In the genomic region with DNA sequence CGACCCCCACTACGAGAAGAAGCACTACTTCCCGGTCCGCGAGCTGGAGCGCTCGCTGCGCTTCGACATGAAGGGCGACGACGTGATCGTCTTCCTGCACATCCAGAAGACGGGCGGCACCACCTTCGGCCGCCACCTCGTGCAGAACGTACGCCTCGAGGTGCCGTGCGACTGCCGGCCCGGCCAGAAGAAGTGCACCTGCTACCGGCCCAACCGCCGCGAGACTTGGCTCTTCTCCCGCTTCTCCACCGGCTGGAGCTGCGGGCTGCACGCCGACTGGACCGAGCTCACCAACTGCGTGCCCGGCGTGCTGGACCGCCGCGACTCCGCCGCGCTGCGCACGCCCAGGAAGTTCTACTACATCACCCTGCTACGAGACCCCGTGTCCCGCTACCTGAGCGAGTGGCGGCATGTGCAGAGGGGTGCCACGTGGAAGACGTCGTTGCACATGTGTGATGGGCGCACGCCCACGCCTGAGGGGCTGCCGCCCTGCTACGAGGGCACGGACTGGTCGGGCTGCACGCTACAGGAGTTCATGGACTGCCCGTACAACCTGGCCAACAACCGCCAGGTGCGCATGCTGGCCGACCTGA, we compare ENCODE assay signal across 8 cellular contexts. TPM values are rescaled to one million over a fixed set of nuclear protein-coding genes. Genes with fewer than 3 reads are reported as not detected.
DNase-seq lines count a peak whose midpoint lies in the region; ATAC-seq, FAIRE-seq and TF ChIP-seq lines count a peak whose summit lies in the region.
"Not testable (repeated sequence)": the region's sequence is repeated elsewhere in the genome, so short reads cannot be mapped to it uniquely, and the experiment has no call there.

No MANE protein-coding gene starts in this region.

- not testable (repeated sequence) for H3K4me1 ChIP-seq in A549; RWPE2 (ENCODE audit: insufficient read depth, poor library complexity, severe bottlenecking); astrocyte (ENCODE audit: insufficient read depth, low read length)

- not testable (repeated sequence) for H3K36me3 ChIP-seq in GM06990 (ENCODE audit: control insufficient read depth, insufficient read depth, low read length); RWPE2 (ENCODE audit: low read depth); astrocyte (ENCODE audit: insufficient read depth, low read length)

- H3K4me1 Mint-ChIP-seq in astrocyte (ENCODE audit: low read depth, unreplicated experiment); natural killer cell treated with Interleukin-12 subunit alpha and Interleukin-12 subunit beta and Interleukin-15 and Interleukin-18, amount 100 ng/mL, for 72 hours (ENCODE audit: low read depth in 2 of 2): not testable (repeated sequence)

- not testable (repeated sequence) for TF ChIP-seq EP300 in A549 (IDR thresholded peaks at IDR 0.05)

- not testable (repeated sequence) for H3K4me3 Mint-ChIP-seq in astrocyte (ENCODE audit: unreplicated experiment); natural killer cell treated with Interleukin-12 subunit alpha and Interleukin-12 subunit beta and Interleukin-15 and Interleukin-18, amount 100 ng/mL, for 72 hours

- peaks cover 26% of the 10 kb centered on the region for H3K27me3 Mint-ChIP-seq in astrocyte (ENCODE audit: low read depth, unreplicated experiment)
- peaks cover 11 to 20% of the 10 kb centered on the region in 2 donors for H3K27me3 Mint-ChIP-seq in natural killer cell treated with Interleukin-12 subunit alpha and Interleukin-12 subunit beta and Interleukin-15 and Interleukin-18, amount 100 ng/mL, for 72 hours

- not testable (repeated sequence) for TF ChIP-seq POLR2A in A549 (IDR thresholded peaks at IDR 0.05; ENCODE audit: low read length)

- not testable (repeated sequence) for H3K9ac ChIP-seq in astrocyte (ENCODE audit: low read length)

- not testable (repeated sequence) for TF ChIP-seq CTCF in A549 (IDR thresholded peaks at IDR 0.05); GM06990 (IDR thresholded peaks at IDR 0.05; ENCODE audit: insufficient read depth, low read length, poor library complexity, severe bottlenecking); RWPE2 (IDR thresholded peaks at IDR 0.05; ENCODE audit: poor library complexity, severe bottlenecking); astrocyte (IDR thresholded peaks at IDR 0.05; ENCODE audit: insufficient read depth, low read depth, low read length); fibroblast of pulmonary artery (IDR thresholded peaks at IDR 0.05; ENCODE audit: low read length, missing control alignments)

- H3K9me3 Mint-ChIP-seq in astrocyte (ENCODE audit: unreplicated experiment); natural killer cell treated with Interleukin-12 subunit alpha and Interleukin-12 subunit beta and Interleukin-15 and Interleukin-18, amount 100 ng/mL, for 72 hours: not testable (repeated sequence)

- not testable (repeated sequence) for H3K4me3 ChIP-seq in A549; RWPE2 (ENCODE audit: severe bottlenecking); astrocyte (ENCODE audit: insufficient read depth, low read depth, low read length)
- H3K4me3 ChIP-seq in GM06990 (replicated peaks; ENCODE audit: low read depth, low read length) (peak overlapping the region; percentile 27; the same call in 1 of the 2 replicates), fibroblast of pulmonary artery (replicated peaks; ENCODE audit: low read depth, low read length) (peak overlapping the region; percentile 36)

- WGBS in A549 (ENCODE audit: missing lambda C conversion rate) = no CpG with 5 or more reads among the region's 66 CpGs

- H4K20me1 ChIP-seq in astrocyte (ENCODE audit: insufficient read depth, low read length) = not testable (repeated sequence)

- CTCF ChIA-PET in A549 (lab: Yijun Ruan, JAX) = not testable (repeated sequence)

- POLR2A ChIA-PET in A549 (lab: Yijun Ruan, JAX) = not testable (repeated sequence)

- not testable (repeated sequence) for H3K27me3 ChIP-seq in GM06990 (replicated peaks; ENCODE audit: control insufficient read depth, insufficient read depth, low read length); RWPE2 (ENCODE audit: insufficient read depth, poor library complexity, severe bottlenecking); astrocyte (ENCODE audit: insufficient read depth, low read length)

- H3K4me2 ChIP-seq in A549 = not testable (repeated sequence)
- peak overlapping the region; percentile 54 for H3K4me2 ChIP-seq in astrocyte (ENCODE audit: low read length)

- H3K36me3 Mint-ChIP-seq in astrocyte (ENCODE audit: low read depth, unreplicated experiment); natural killer cell treated with Interleukin-12 subunit alpha and Interleukin-12 subunit beta and Interleukin-15 and Interleukin-18, amount 100 ng/mL, for 72 hours: not testable (repeated sequence)

- FAIRE-seq in A549 (lab: Jason Lieb, UNC); astrocyte (lab: Jason Lieb, UNC): not testable (repeated sequence)

- not testable (repeated sequence) for H3K27ac Mint-ChIP-seq in astrocyte (ENCODE audit: unreplicated experiment); natural killer cell treated with Interleukin-12 subunit alpha and Interleukin-12 subunit beta and Interleukin-15 and Interleukin-18, amount 100 ng/mL, for 72 hours

- H3K79me2 ChIP-seq in astrocyte (ENCODE audit: insufficient read depth, low read length) = not testable (repeated sequence)

- peak; percentile 36 to 76 for ATAC-seq in A549
- ATAC-seq in RWPE2 (ENCODE audit: low read depth) = peak; percentile 45; the same call in 1 of the 3 replicates
- ATAC-seq in left lobe of liver = peak; percentile 66
- peak; percentile 7 to 25 for ATAC-seq in natural killer cell treated with Interleukin-12 subunit alpha and Interleukin-12 subunit beta and Interleukin-15 and Interleukin-18, amount 100 ng/mL, for 72 hours
- ATAC-seq in stimulated activated naive CD8-positive, alpha-beta T cell treated with anti-CD3 and anti-CD28 coated beads, Interleukin-15, Interleukin-2, amounts not matched to agents 100 U/mL and 50 U/mL, for 24 hours = peak; percentile 13

- not testable (repeated sequence) for DNase-seq in A549 (ENCODE audit: low read depth in 1 of 2, low spot score in 1 of 2); GM06990 (ENCODE audit: extremely low read depth, insufficient read length); RWPE2 (ENCODE audit: low spot score); astrocyte (ENCODE audit: low read depth); fibroblast of pulmonary artery (ENCODE audit: low read depth); left lobe of liver (ENCODE audit: low spot score); natural killer cell treated with Interleukin-12 subunit alpha and Interleukin-12 subunit beta and Interleukin-15 and Interleukin-18, amount 100 ng/mL, for 72 hours (ENCODE audit: low spot score); stimulated activated naive CD8-positive, alpha-beta T cell treated with anti-CD3 and anti-CD28 coated beads, Interleukin-15, Interleukin-2, amounts not matched to agents 100 U/mL and 50 U/mL, for 24 hours

- not testable (repeated sequence) for TF ChIP-seq RAD21 in A549 (conservative IDR thresholded peaks at IDR 0.05 in 1 of 2, IDR thresholded peaks at IDR 0.05 in 1 of 2)

- H2AFZ ChIP-seq in astrocyte (ENCODE audit: low read depth, low read length) = not testable (repeated sequence)

- not testable (repeated sequence) for H3K27ac ChIP-seq in A549; RWPE2 (ENCODE audit: poor library complexity, severe bottlenecking); astrocyte (ENCODE audit: low read depth, low read length)

- not testable (repeated sequence) for H3K9me3 ChIP-seq in A549; RWPE2 (ENCODE audit: severe bottlenecking); astrocyte (ENCODE audit: insufficient read depth, low read depth, low read length)

RNA-seq across cellular contexts. Expression of gene NBPF3, which starts 11.4 kb away (rescaled TPM):
- polyA plus RNA-seq in A549 (2011; rRNA removed) = 8.5 and 10.8 TPM in 2 replicates
- polyA plus RNA-seq in A549 (2012; cell fraction: cytosol; rRNA removed) = 2.5 and 2.7 TPM in 2 replicates
- polyA plus RNA-seq in A549 (2012; cell fraction: nucleus; rRNA removed) = 2.8 and 4.2 TPM in 2 replicates
- polyA plus RNA-seq in A549 (2017; fragmentation: RNase III; extraction: RNeasy Plus Mini Kit Qiagen cat#74134 plus additional on column Dnase treatment) = 6.4 to 7.4 TPM (median 6.6 TPM) in 3 replicates
- polyA minus RNA-seq in A549 (2011; rRNA and poly(A)+ RNA removed) = 11.2 and 11.4 TPM in 2 replicates
- 6.0 and 6.3 TPM in 2 replicates for total RNA-seq in astrocyte
- total RNA-seq in left lobe of liver = 3.5 TPM
- total RNA-seq in natural killer cell treated with Interleukin-12 subunit alpha and Interleukin-12 subunit beta and Interleukin-15 and Interleukin-18, amount 100 ng/mL, for 72 hours = 10 to 100 TPM in 1 of 2 donors, 1 to 10 TPM in 1; 6.6 to 16.5 TPM

Comparison
In these comparisons a context has a peak if more than half of its experiments do, and no peak if none do; other contexts are left out.
1. ATAC-seq: peak in every context shown above with its lines; median percentile 66 in left lobe of liver; 56 in A549; 45 in RWPE2; 16 in natural killer cell treated with Interleukin-12 subunit alpha and Interleukin-12 subunit beta and Interleukin-15 and Interleukin-18, amount 100 ng/mL, for 72 hours; 13 in stimulated activated naive CD8-positive, alpha-beta T cell treated with anti-CD3 and anti-CD28 coated beads, Interleukin-15, Interleukin-2, amounts not matched to agents 100 U/mL and 50 U/mL, for 24 hours.